Comparison of ENCODE assay signal across 7 cellular contexts in genomic region chr12:14270392-14270791, GRCh38.
"Had no signal": no experiment of that assay in that cellular context is flagged by ENCODE, and none has a peak within 500 bp of the region (broad histone marks: within the 10 kb centered on the region; RNA-seq: fewer than 3 reads in every experiment).

No MANE protein-coding gene starts in this region.

- H3K4me3 ChIP-seq: GM23248, HAP-1, K562 had no signal

- H3K36me3 ChIP-seq: HAP-1 had no signal

- DNase-seq: GM23248, GOT3, H7, IMR-90, KG1 had no signal

- H3K27ac ChIP-seq: GM23248 had no signal

- H3K9me3 ChIP-seq: HAP-1 had no signal
